In genomic region chr1:45557422-45557944, GRCh38 we compare ENCODE assay signal across 10 cellular contexts. TPM values are rescaled to one million over a fixed set of nuclear protein-coding genes. Genes with fewer than 3 reads are reported as not detected.
A peak's percentile ranks its signal among the peaks of the same experiment; 100 is the strongest.
DNase-seq lines count a peak whose midpoint lies in the region; ATAC-seq and TF ChIP-seq lines count a peak whose summit lies in the region.
"Had no signal": no experiment of that assay in that cellular context is flagged by ENCODE, and none has a peak within 500 bp of the region (broad histone marks: within the 10 kb centered on the region; RNA-seq: fewer than 3 reads in every experiment).

No MANE protein-coding gene starts in this region.

- CTCF ChIA-PET in CD4-positive, alpha-beta T cell (lab: Charles Lee), result interaction anchor here (1.0 kb wide), 1 partner anchor 56 kb away, joined by 3 read pairs; no protein-coding TSS in a partner anchor

- peak overlapping the region; percentile 49 for H3K27ac ChIP-seq in neural progenitor cell
- H3K27ac ChIP-seq in CD4-positive, alpha-beta T cell (ENCODE audit: low read depth, low read length), result no peak overlapping the region

- DNase-seq in NCI-H748 (lab: John Stamatoyannopoulos, UW; ENCODE audit: unreplicated experiment) (peak; percentile 13), NCI-H748 treated with DMSO at 0.1 percent for 48 hours (lab: John Stamatoyannopoulos, UW) (no peak), NCI-H1105 treated with DMSO at 0.1 percent for 48 hours (lab: John Stamatoyannopoulos, UW) (peak; percentile 72), choroid plexus epithelial cell (ENCODE audit: low read depth) (peak; percentile 15), neural progenitor cell (ENCODE audit: low spot score) (no peak), epidermal melanocyte (ENCODE audit: insufficient read length, low spot score) (no peak)
- no peak for DNase-seq in CD4-positive, alpha-beta T cell
- DNase-seq: NCI-H1092 treated with DMSO at 0.1 percent for 48 hours; stimulated activated naive CD4-positive, alpha-beta T cell had no signal

- H3K27me3 Mint-ChIP-seq in neural progenitor cell (ENCODE audit: insufficient read depth, low read depth), result no peaks in the 10 kb centered on the region
- no peaks in the 10 kb centered on the region for H3K27me3 Mint-ChIP-seq in CD4-positive, alpha-beta T cell

- H3K4me3 Mint-ChIP-seq in neural progenitor cell, result no peak overlapping the region
- no peak overlapping the region for H3K4me3 Mint-ChIP-seq in CD4-positive, alpha-beta T cell

- no peak for ATAC-seq in CD4-positive, alpha-beta T cell (ENCODE audit: poor library complexity)
- ATAC-seq in GM18520 (IDR thresholded peaks at IDR 0.05; ENCODE audit: unreplicated experiment), result no peak

- no peak overlapping the region for H3K4me3 ChIP-seq in choroid plexus epithelial cell (ENCODE audit: low read depth, low read length)
- H3K4me3 ChIP-seq in neural progenitor cell, result no peak overlapping the region

- TF ChIP-seq CTCF in choroid plexus epithelial cell (conservative IDR thresholded peaks at IDR 0.05; ENCODE audit: low read depth, low read length) (no peak), neural progenitor cell (IDR thresholded peaks at IDR 0.05) (no peak)
- TF ChIP-seq CTCF in CD4-positive, alpha-beta T cell (IDR thresholded peaks at IDR 0.05), result no peak

- intact Hi-C loops in CD4-positive, alpha-beta T cell (cut with DNase I, micrococcal nuclease), result no loop called here

- H3K9me3 ChIP-seq in neural progenitor cell (ENCODE audit: low read depth), result no peaks in the 10 kb centered on the region
- H3K9me3 ChIP-seq in CD4-positive, alpha-beta T cell (ENCODE audit: control insufficient read depth, low read length), result no peaks in the 10 kb centered on the region

- no peak overlapping the region for H3K4me2 ChIP-seq in neural progenitor cell

- peaks cover 29% of the 10 kb centered on the region for H3K36me3 Mint-ChIP-seq in neural progenitor cell
- peaks cover 39% of the 10 kb centered on the region for H3K36me3 Mint-ChIP-seq in CD4-positive, alpha-beta T cell (ENCODE audit: low read depth)

- POLR2A ChIA-PET in CD4-positive, alpha-beta T cell (lab: Charles Lee), result interaction anchor here (1.1 kb wide), 1 partner anchor 26 kb away, joined by 3 read pairs; no protein-coding TSS in a partner anchor

- H3K27ac Mint-ChIP-seq in neural progenitor cell, result peak overlapping the region; percentile 54
- H3K27ac Mint-ChIP-seq in CD4-positive, alpha-beta T cell, result no peak overlapping the region

- peaks cover 7% of the 10 kb centered on the region for H3F3A ChIP-seq in neural progenitor cell (ENCODE audit: low read depth)

- H3K4me1 ChIP-seq in neural progenitor cell, result no peaks in the 10 kb centered on the region

- no peak overlapping the region for H2AFZ ChIP-seq in neural progenitor cell (replicated peaks)

- H3K79me2 ChIP-seq in neural progenitor cell (ENCODE audit: low read depth), result peaks cover 95% of the 10 kb centered on the region

- no peaks in the 10 kb centered on the region for H3K36me3 ChIP-seq in neural progenitor cell

- peaks cover 7% of the 10 kb centered on the region for H3K4me1 Mint-ChIP-seq in neural progenitor cell
- peaks cover 3% of the 10 kb centered on the region for H3K4me1 Mint-ChIP-seq in CD4-positive, alpha-beta T cell (ENCODE audit: low read depth)

- H3K27me3 ChIP-seq in neural progenitor cell, result no peaks in the 10 kb centered on the region
- no peaks in the 10 kb centered on the region for H3K27me3 ChIP-seq in CD4-positive, alpha-beta T cell (ENCODE audit: control insufficient read depth, insufficient read depth, low read length)

- no peak overlapping the region for H3K9ac ChIP-seq in neural progenitor cell

- peaks cover 18% of the 10 kb centered on the region for H4K20me1 ChIP-seq in neural progenitor cell (ENCODE audit: low read depth)

- no peaks in the 10 kb centered on the region for H3K9me3 Mint-ChIP-seq in neural progenitor cell
- H3K9me3 Mint-ChIP-seq in CD4-positive, alpha-beta T cell, result no peaks in the 10 kb centered on the region

RNA-seq across cellular contexts. Expression of gene AKR1A1, which starts 6.9 kb away (rescaled TPM):
- total RNA-seq in neural progenitor cell (ENCODE audit: low replicate concordance), result 129 and 167 TPM in 2 replicates
- 10 to 100 TPM; 25.3 to 31.0 TPM for total RNA-seq in CD4-positive, alpha-beta T cell

RNA-seq across cellular contexts. Expression of gene NASP, which starts 26.4 kb away (rescaled TPM):
- total RNA-seq in neural progenitor cell (ENCODE audit: low replicate concordance), result 337 and 436 TPM in 2 replicates
- 100 to 1,000 TPM; 110 to 112 TPM for total RNA-seq in CD4-positive, alpha-beta T cell

RNA-seq across cellular contexts. Expression of gene PRDX1, which starts 35.8 kb away (rescaled TPM):
- 477 and 653 TPM in 2 replicates for total RNA-seq in neural progenitor cell (ENCODE audit: low replicate concordance)
- total RNA-seq in CD4-positive, alpha-beta T cell, result 10 to 100 TPM; 18.1 to 24.1 TPM

RNA-seq across cellular contexts. Expression of gene MMACHC, which starts 57.4 kb away (rescaled TPM):
- total RNA-seq in neural progenitor cell (ENCODE audit: low replicate concordance), result 3.1 and 5.8 TPM in 2 replicates
- under 1 TPM; 0.27 to 0.81 TPM for total RNA-seq in CD4-positive, alpha-beta T cell

RNA-seq across cellular contexts. Expression of gene CCDC163, which starts 57.6 kb away (rescaled TPM):
- total RNA-seq in neural progenitor cell (ENCODE audit: low replicate concordance), result 1.7 TPM in 2 replicates
- under 1 TPM; 0.42 to 0.58 TPM for total RNA-seq in CD4-positive, alpha-beta T cell

Comparison
In these comparisons a context has a peak if more than half of its experiments do, and no peak if none do; other contexts are left out.
1. DNase-seq: peak in NCI-H748 (single experiment), NCI-H1105 treated with DMSO at 0.1 percent for 48 hours (single experiment) and choroid plexus epithelial cell (single experiment); none in NCI-H748 treated with DMSO at 0.1 percent for 48 hours (single experiment), neural progenitor cell (single experiment), CD4-positive, alpha-beta T cell (0 of 10) and epidermal melanocyte (single experiment).
2. RNA of gene PRDX1, which starts 35.8 kb away (total RNA-seq): 477 to 653 TPM in neural progenitor cell; 18.1 to 24.1 TPM in CD4-positive, alpha-beta T cell; every median in the first group is over 10 times any median in the second.